ENCODE assay signal across 8 cellular contexts in the genomic region with DNA sequence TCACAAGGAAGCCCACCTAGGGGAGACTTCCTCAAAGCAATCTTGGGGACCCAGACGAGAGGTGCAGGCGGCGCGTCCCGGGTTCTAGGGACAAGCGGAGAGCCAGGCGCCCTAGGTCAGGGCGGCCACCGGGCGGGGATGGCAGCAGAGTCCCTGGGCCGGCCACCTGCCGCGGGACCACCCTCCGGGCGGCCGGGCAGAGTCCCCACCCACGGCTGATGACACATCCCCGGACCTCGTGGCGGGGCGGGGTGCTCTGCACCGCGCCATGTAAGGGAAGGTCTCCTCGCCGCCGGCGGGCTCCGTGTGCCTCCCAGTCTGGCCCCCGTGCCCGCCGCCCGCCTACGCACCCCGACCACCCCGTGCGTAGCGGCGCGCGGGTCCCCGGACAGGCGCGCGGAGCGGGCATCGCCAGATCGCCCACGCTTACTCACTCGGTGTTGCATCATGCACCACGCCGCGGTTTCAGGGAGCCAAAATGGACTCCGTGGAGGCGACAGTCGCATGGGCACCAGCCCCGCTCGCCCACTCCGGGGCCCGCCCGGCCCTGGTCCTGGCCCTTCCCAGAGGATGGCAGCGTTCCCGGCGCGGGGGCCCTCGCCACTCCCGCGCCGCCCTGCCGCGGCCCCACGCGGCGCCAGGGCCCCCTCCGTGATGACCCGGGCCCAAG. TPM values are rescaled to one million over a fixed set of nuclear protein-coding genes. Genes with fewer than 3 reads are reported as not detected.
DNase-seq lines count a peak whose midpoint lies in the region; ATAC-seq and TF ChIP-seq lines count a peak whose summit lies in the region.

No MANE protein-coding gene starts in this region.

- intact Hi-C loops in Panc1 (cut with micrococcal nuclease; ENCODE audit: unreplicated experiment) (no loop called here), testis (cut with DNase I; ENCODE audit: low total_unique reads) (no loop called here)

- no peaks in the 10 kb centered on the region for H3K36me3 ChIP-seq in Panc1 (ENCODE audit: control insufficient read depth, insufficient read depth, low read length)
- H3K36me3 ChIP-seq in testis (ENCODE audit: low read depth, missing control alignments) = no peaks in the 10 kb centered on the region

- ATAC-seq in GM18868 (IDR thresholded peaks at IDR 0.05; ENCODE audit: unreplicated experiment) (peak; percentile 42), HG03064 (IDR thresholded peaks at IDR 0.05; ENCODE audit: low read depth, unreplicated experiment) (peak; percentile 46), Panc1 (peak; percentile 59)

- no TSS peak for BruUV-seq in Panc1 (replicated peaks; lab: Mats Ljungman, UMichigan)

- in situ Hi-C loops in Panc1 (cut with HindIII; ENCODE audit: low pct_unique_long_range_greater_than_20kb, low sequenced_read_pairs) = no loop called here

- no peaks in the 10 kb centered on the region for H3K27me3 ChIP-seq in Panc1 (ENCODE audit: control insufficient read depth, insufficient read depth, low read length)
- no peaks in the 10 kb centered on the region for H3K27me3 ChIP-seq in testis

- TF ChIP-seq CTCF in Panc1 (IDR thresholded peaks at IDR 0.05) = no peak
- TF ChIP-seq CTCF in testis (IDR thresholded peaks at IDR 0.05) = no peak

- no peaks in the 10 kb centered on the region for H3K9me3 ChIP-seq in Panc1 (ENCODE audit: control insufficient read depth, insufficient read depth, low read depth, low read length)
- no peaks in the 10 kb centered on the region for H3K9me3 ChIP-seq in testis

- peaks cover 15% of the 10 kb centered on the region for H3K4me1 ChIP-seq in Panc1 (ENCODE audit: control insufficient read depth, insufficient read depth, low read length)
- H3K4me1 ChIP-seq in testis = no peaks in the 10 kb centered on the region

- DNase-seq in AG08396 (ENCODE audit: low spot score) (peak; percentile 83), Panc1 (ENCODE audit: low read depth, low spot score) (no peak), fibroblast of the conjunctiva (ENCODE audit: low read depth) (peak; percentile 34), nucleus accumbens (lab: John Stamatoyannopoulos, UW) (peak in 29 of 56 donors; percentile 26 to 83 (median 52)), testis (peak; percentile 48)
- peak; percentile 46 for DNase-seq in activated effector memory CD4-positive, alpha-beta T cell treated with Interleukin-2 at 50 U/mL for 16 hours

- H3K27ac ChIP-seq in Panc1 (ENCODE audit: low read length) = peak overlapping the region; percentile 83
- H3K27ac ChIP-seq in testis = peak overlapping the region; percentile 81 to 91

- H3K4me3 ChIP-seq in Panc1 (ENCODE audit: low read depth in 2 of 2, low read length in 2 of 2) (peak overlapping the region; percentile 77 to 91), testis (peak overlapping the region; percentile 78 to 85)

- CTCF ChIA-PET in Panc1 (lab: Charles Lee) = no interaction called here

- no peak for TF ChIP-seq POLR2A in testis (IDR thresholded peaks at IDR 0.05)

- POLR2A ChIA-PET in Panc1 (lab: Charles Lee) = no interaction called here

- 0 to 1% methylated on average over 18 to 53 of the region's 75 CpGs for WGBS in testis, 2 donors

RNA-seq across cellular contexts. Expression of a gene that starts 0.6 kb away (rescaled TPM):
- total RNA-seq in Panc1 (2021; ENCODE audit: unreplicated experiment) (63.3 TPM), testis (10 to 100 TPM; 21.4 to 35.7 TPM)
- polyA plus RNA-seq in Panc1 (2012; ENCODE audit: insufficient read length) = 37.7 TPM
- polyA plus RNA-seq in testis (ENCODE audit: insufficient read depth, low read depth, low replicate concordance) = 27.0 TPM
